8 cellular contexts compared by ENCODE assay signal in the genomic region with DNA sequence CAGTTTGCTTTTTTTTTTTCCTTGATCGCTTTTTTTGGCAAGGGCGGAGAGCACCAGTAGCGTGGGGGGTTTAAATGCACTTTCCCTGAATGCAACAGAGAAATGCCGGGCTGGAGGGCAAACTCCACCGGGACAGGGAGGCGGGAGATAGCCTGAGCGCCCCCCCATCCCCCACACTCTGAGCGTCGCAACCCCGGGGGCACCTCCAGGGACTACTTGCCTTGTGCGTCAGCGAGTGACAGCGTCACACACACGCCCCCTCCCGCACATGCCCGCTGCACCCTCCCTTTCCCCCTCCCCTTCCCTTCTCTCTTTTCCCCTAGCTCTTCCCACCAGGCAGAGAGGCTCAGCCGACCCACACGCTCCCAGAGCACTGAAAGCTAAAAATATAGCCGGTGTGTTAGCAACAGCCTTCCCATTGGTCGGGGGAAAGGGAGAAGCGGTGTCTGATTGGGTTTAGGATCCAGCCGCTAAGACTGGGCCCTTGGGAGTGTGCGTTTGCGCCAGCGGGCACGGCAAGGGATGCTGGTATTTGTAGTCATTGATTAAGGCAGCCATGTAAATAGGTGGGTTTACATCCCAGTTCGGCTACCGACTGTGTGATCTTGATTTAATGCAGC. TPM values are rescaled to one million over a fixed set of nuclear protein-coding genes. Genes with fewer than 3 reads are reported as not detected.
DNase-seq lines count a peak whose midpoint lies in the region; ATAC-seq and TF ChIP-seq lines count a peak whose summit lies in the region.

No MANE protein-coding gene starts in this region.

- no peaks in the 10 kb centered on the region for H3K9me3 ChIP-seq in upper lobe of left lung

- peaks cover 9 to 14% (median 12%) of the 10 kb centered on the region in 4 donors for H3K4me1 ChIP-seq in upper lobe of left lung

- WGBS in upper lobe of left lung, 2 donors, result 0 to 1% methylated on average over 20 to 28 of the region's 28 CpGs

- peak in 2 of 4 donors; percentile 90 to 94 for TF ChIP-seq POLR2A in upper lobe of left lung (IDR thresholded peaks at IDR 0.05)

- peak; percentile 59 for ATAC-seq in HG02852 (IDR thresholded peaks at IDR 0.05; ENCODE audit: unreplicated experiment)
- ATAC-seq in left cardiac atrium, result peak; percentile 77 to 80
- ATAC-seq in upper lobe of left lung (ENCODE audit: low FRiP score in 2 of 2), result peak; percentile 81 to 93

- intact Hi-C loops in left cardiac atrium (cut with DNase I), result no loop called here
- intact Hi-C loops in posterior cingulate gyrus (cut with DNase I), result loop anchor here (1.0 kb wide), 1 partner anchor 21 kb away; a partner anchor contains a TSS

- H3K4me3 ChIP-seq in GM12864 (ENCODE audit: low read depth, low read length) (peak overlapping the region; percentile 59), upper lobe of left lung (peak overlapping the region; percentile 84 to 100 (median 90))

- TF ChIP-seq CTCF in GM12864 (IDR thresholded peaks at IDR 0.05; ENCODE audit: low read depth, low read length, missing control alignments) (no peak), upper lobe of left lung (IDR thresholded peaks at IDR 0.05) (no peak)

- peak in 2 of 4 donors; percentile 4 to 51 for TF ChIP-seq EP300 in upper lobe of left lung (IDR thresholded peaks at IDR 0.05)

- DNase-seq in GM12864 (ENCODE audit: low read depth) (peak; percentile 98), NCI-H146 treated with DMSO at 0.1 percent for 48 hours (lab: John Stamatoyannopoulos, UW; ENCODE audit: unreplicated experiment) (peak; percentile 94), T-helper 1 cell (peak; percentile 79 to 96 (median 88)), amniotic stem cell (lab: John Stamatoyannopoulos, UW) (peak; percentile 97), left cardiac atrium (peak; percentile 96), posterior cingulate gyrus (peak; percentile 93 to 99 (median 96)), upper lobe of left lung (peak; percentile 93 to 97)

- H3K27me3 ChIP-seq in upper lobe of left lung, result no peaks in the 10 kb centered on the region

- H3K36me3 ChIP-seq in upper lobe of left lung, result no peaks in the 10 kb centered on the region

- H3K27ac ChIP-seq in upper lobe of left lung, result peak overlapping the region; percentile 96 to 100 (median 96)

RNA-seq across cellular contexts. Expression of a gene that starts 1.7 kb away (rescaled TPM):
- total RNA-seq in left cardiac atrium, result 10 to 100 TPM; 57.4 to 63.1 TPM
- total RNA-seq in upper lobe of left lung, result 10 to 100 TPM; 32.8 to 53.6 (median 50.1) TPM

RNA-seq across cellular contexts. Expression of a gene that starts 20.2 kb away (rescaled TPM):
- 10 to 100 TPM; 22.8 to 28.1 TPM for total RNA-seq in left cardiac atrium
- 10 to 100 TPM in 5 of 6 donors, 1 to 10 TPM in 1; 9.4 to 49.3 (median 31.2) TPM for total RNA-seq in upper lobe of left lung

RNA-seq across cellular contexts. Expression of a gene that starts 20.6 kb away (rescaled TPM):
- 100 to 1,000 TPM; 415 to 523 TPM for total RNA-seq in left cardiac atrium
- total RNA-seq in upper lobe of left lung, result 100 to 1,000 TPM in 1 of 6 donors, 10 to 100 TPM in 5; 51.3 to 102 (median 83.4) TPM

Comparison
In these comparisons a context has a peak if more than half of its experiments do, and no peak if none do; other contexts are left out.
1. Peak in every context shown above with its lines: DNase-seq, ATAC-seq, H3K4me3 ChIP-seq and H3K27ac ChIP-seq.
2. RNA of a gene that starts 20.6 kb away (total RNA-seq): 415 to 523 TPM in left cardiac atrium; 51.3 to 102 TPM in upper lobe of left lung; every median in the first group is over 4 times any median in the second.